In the genomic region with DNA sequence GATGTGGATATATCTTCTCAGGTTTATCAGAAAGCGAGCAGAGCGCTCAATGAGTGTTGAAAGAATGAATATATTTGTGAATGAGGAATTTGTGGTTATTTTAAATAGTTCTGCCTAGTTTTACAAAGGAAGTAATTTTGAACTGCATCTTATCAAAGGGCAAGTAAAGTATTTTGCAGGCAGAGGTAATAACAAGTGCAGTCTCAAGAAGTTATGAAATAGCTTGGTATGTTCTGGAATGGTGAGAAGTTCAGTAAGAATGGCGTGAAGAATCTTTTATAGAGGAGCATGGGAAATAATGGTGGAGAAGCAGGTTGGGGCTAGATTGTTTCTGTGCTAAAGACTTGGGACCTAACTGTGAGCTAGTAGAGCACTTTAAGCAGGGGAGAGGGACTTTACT, we compare ENCODE assay signal across 28 cellular contexts. TPM values are rescaled to one million over a fixed set of nuclear protein-coding genes. Genes with fewer than 3 reads are reported as not detected.
DNase-seq lines count a peak whose midpoint lies in the region; ATAC-seq and TF ChIP-seq lines count a peak whose summit lies in the region.
"Had no signal": no experiment of that assay in that cellular context is flagged by ENCODE, and none has a peak within 500 bp of the region (broad histone marks: within the 10 kb centered on the region; RNA-seq: fewer than 3 reads in every experiment).

No MANE protein-coding gene starts in this region.

- H3K27me3 Mint-ChIP-seq in activated T-cell treated with anti-CD3 and anti-CD28 coated beads, Interleukin-2, amount 50 U/mL, for 72 hours (ENCODE audit: low read depth) = no peaks in the 10 kb centered on the region
- H3K27me3 Mint-ChIP-seq: activated CD4-positive, alpha-beta T cell treated with anti-CD3 and anti-CD28 coated beads, Interleukin-2, amount 10 ng/mL, durations not matched to agents 24 days and 14 days; activated CD8-positive, alpha-beta memory T cell treated with anti-CD3 and anti-CD28 coated beads, Interleukin-2, amount 10 ng/mL, durations not matched to agents 7 days and 5 days; naive thymus-derived CD8-positive, alpha-beta T cell had no signal

- H3K4me1 Mint-ChIP-seq in activated T-cell treated with anti-CD3 and anti-CD28 coated beads, Interleukin-2, amount 50 U/mL, for 72 hours (ENCODE audit: low read depth) = peaks cover 16% of the 10 kb centered on the region
- H3K4me1 Mint-ChIP-seq in stimulated activated effector memory CD8-positive, alpha-beta T cell treated with anti-CD3 and anti-CD28 coated beads, Interleukin-12 subunit alpha, Interleukin-12 subunit beta, amount 100 ng/mL, for 72 hours = peaks cover 40% of the 10 kb centered on the region

- H3K4me1 ChIP-seq in OCI-LY3 (ENCODE audit: low read length) = peaks cover 23% of the 10 kb centered on the region
- H3K4me1 ChIP-seq: BE2C had no signal

- H3K4me3 ChIP-seq in OCI-LY3 (ENCODE audit: low read length) (no peak overlapping the region), choroid plexus epithelial cell (ENCODE audit: low read depth, low read length) (no peak overlapping the region)
- H3K4me3 ChIP-seq: HAP-1, ovary, PC-9, SJCRH30 had no signal

- TF ChIP-seq CTCF in OCI-LY3 (IDR thresholded peaks at IDR 0.05; ENCODE audit: low read depth, low read length) = no peak
- no peak for TF ChIP-seq CTCF in choroid plexus epithelial cell (conservative IDR thresholded peaks at IDR 0.05; ENCODE audit: low read depth, low read length)

- no peak overlapping the region for H3K4me3 Mint-ChIP-seq in activated T-cell treated with anti-CD3 and anti-CD28 coated beads, Interleukin-2, amount 50 U/mL, for 72 hours
- H3K4me3 Mint-ChIP-seq in stimulated activated effector memory CD8-positive, alpha-beta T cell treated with anti-CD3 and anti-CD28 coated beads, Interleukin-12 subunit alpha, Interleukin-12 subunit beta, amount 100 ng/mL, for 72 hours = no peak overlapping the region
- H3K4me3 Mint-ChIP-seq: activated CD4-positive, alpha-beta T cell treated with anti-CD3 and anti-CD28 coated beads, Interleukin-2, amount 10 ng/mL, durations not matched to agents 24 days and 14 days; activated CD8-positive, alpha-beta memory T cell treated with anti-CD3 and anti-CD28 coated beads, Interleukin-2, amount 10 ng/mL, durations not matched to agents 7 days and 5 days; mesothelial cell of epicardium; naive thymus-derived CD8-positive, alpha-beta T cell; T-helper 1 cell treated with Interleukin-12 subunit alpha and Interleukin-12 subunit beta and Interleukin-4 antibody, amounts not matched to agents 30 μg/mL and 1 μg/mL, for 36 hours had no signal

- H4K20me1 ChIP-seq in OCI-LY3 (ENCODE audit: insufficient read depth, low read length) = peaks cover 88% of the 10 kb centered on the region

- no peaks in the 10 kb centered on the region for H3K9me3 ChIP-seq in OCI-LY3 (ENCODE audit: insufficient read depth, low read length)
- H3K9me3 ChIP-seq: BE2C, ovary, SJCRH30 had no signal

- H3K36me3 Mint-ChIP-seq in activated T-cell treated with anti-CD3 and anti-CD28 coated beads, Interleukin-2, amount 50 U/mL, for 72 hours (ENCODE audit: insufficient read depth in 2 of 2) = peaks cover 6 to 26% of the 10 kb centered on the region in 2 donors
- H3K36me3 Mint-ChIP-seq in stimulated activated effector memory CD8-positive, alpha-beta T cell treated with anti-CD3 and anti-CD28 coated beads, Interleukin-12 subunit alpha, Interleukin-12 subunit beta, amount 100 ng/mL, for 72 hours = peaks cover 38% of the 10 kb centered on the region

- H3K27me3 ChIP-seq in OCI-LY3 (ENCODE audit: low read depth, low read length) = no peaks in the 10 kb centered on the region
- H3K27me3 ChIP-seq: BE2C, ovary, SJCRH30 had no signal

- ATAC-seq in activated T-cell treated with anti-CD3 and anti-CD28 coated beads, Interleukin-2, amount 50 U/mL, for 72 hours (replicated peaks in 1 of 2) = no peak
- no peak for ATAC-seq in stimulated activated effector memory CD8-positive, alpha-beta T cell treated with anti-CD3 and anti-CD28 coated beads, Interleukin-12 subunit alpha, Interleukin-12 subunit beta, amount 100 ng/mL, for 72 hours
- ATAC-seq in GM21367 (IDR thresholded peaks at IDR 0.05; ENCODE audit: unreplicated experiment) = no peak
- ATAC-seq: activated CD8-positive, alpha-beta memory T cell treated with anti-CD3 and anti-CD28 coated beads, Interleukin-2, amount 10 ng/mL, durations not matched to agents 7 days and 5 days; left colon; naive thymus-derived CD8-positive, alpha-beta T cell; right cardiac atrium had no signal

- peaks cover 100% of the 10 kb centered on the region for H3K79me2 ChIP-seq in OCI-LY3 (ENCODE audit: low read length)

- H3K27ac ChIP-seq in OCI-LY3 (ENCODE audit: low read length) = no peak overlapping the region
- H3K27ac ChIP-seq: ovary, PC-9, SJCRH30 had no signal

- peak overlapping the region; percentile 6 for H3K27ac Mint-ChIP-seq in activated T-cell treated with anti-CD3 and anti-CD28 coated beads, Interleukin-2, amount 50 U/mL, for 72 hours
- H3K27ac Mint-ChIP-seq in stimulated activated effector memory CD8-positive, alpha-beta T cell treated with anti-CD3 and anti-CD28 coated beads, Interleukin-12 subunit alpha, Interleukin-12 subunit beta, amount 100 ng/mL, for 72 hours = peak overlapping the region; percentile 7
- H3K27ac Mint-ChIP-seq: activated CD4-positive, alpha-beta T cell treated with anti-CD3 and anti-CD28 coated beads, Interleukin-2, amount 10 ng/mL, durations not matched to agents 24 days and 14 days; activated CD8-positive, alpha-beta memory T cell treated with anti-CD3 and anti-CD28 coated beads, Interleukin-2, amount 10 ng/mL, durations not matched to agents 7 days and 5 days; activated T-helper 2 cell treated with anti-CD3 and anti-CD28 coated beads, Interferon-gamma antibody, Interleukin-2, Interleukin-4, amounts not matched to agents 10 μg/mL and 5 μg/mL and 100 μg/mL, durations not matched to agents 14 hours and 24 hours and 36 hours; mesothelial cell of epicardium; T-helper 1 cell treated with Interleukin-12 subunit alpha and Interleukin-12 subunit beta and Interleukin-4 antibody, amounts not matched to agents 30 μg/mL and 1 μg/mL, for 36 hours had no signal

- no peaks in the 10 kb centered on the region for H3K9me3 Mint-ChIP-seq in activated T-cell treated with anti-CD3 and anti-CD28 coated beads, Interleukin-2, amount 50 U/mL, for 72 hours
- no peaks in the 10 kb centered on the region for H3K9me3 Mint-ChIP-seq in stimulated activated effector memory CD8-positive, alpha-beta T cell treated with anti-CD3 and anti-CD28 coated beads, Interleukin-12 subunit alpha, Interleukin-12 subunit beta, amount 100 ng/mL, for 72 hours
- H3K9me3 Mint-ChIP-seq: mesothelial cell of epicardium; naive thymus-derived CD8-positive, alpha-beta T cell; T-helper 1 cell treated with Interleukin-12 subunit alpha and Interleukin-12 subunit beta and Interleukin-4 antibody, amounts not matched to agents 30 μg/mL and 1 μg/mL, for 36 hours had no signal

- H3K4me2 ChIP-seq in OCI-LY3 (ENCODE audit: low read length) = peak overlapping the region; percentile 17
- H3K4me2 ChIP-seq: PC-9 had no signal

- no peak overlapping the region for H2AFZ ChIP-seq in OCI-LY3 (ENCODE audit: low read depth, low read length)
- H2AFZ ChIP-seq: PC-9 had no signal

- no peak for DNase-seq in activated T-cell treated with anti-CD3 and anti-CD28 coated beads, Interleukin-2, amount 50 U/mL, for 72 hours
- no peak for DNase-seq in activated T-cell treated with anti-CD3 and anti-CD28 coated beads for 4 hours
- peak; percentile 75 for DNase-seq in choroid plexus epithelial cell (ENCODE audit: low read depth)
- no peak for DNase-seq in stimulated activated effector memory CD8-positive, alpha-beta T cell treated with anti-CD3 and anti-CD28 coated beads, Interleukin-12 subunit alpha, Interleukin-12 subunit beta, amount 100 ng/mL, for 72 hours (ENCODE audit: low spot score in 2 of 2)
- DNase-seq in NK-92 (lab: John Stamatoyannopoulos, UW; ENCODE audit: unreplicated experiment) = no peak
- no peak for DNase-seq in NCI-H1092 (lab: John Stamatoyannopoulos, UW)
- DNase-seq: activated CD4-positive, alpha-beta T cell treated with anti-CD3 and anti-CD28 coated beads, Interleukin-2, amount 10 ng/mL, durations not matched to agents 24 days and 14 days; activated CD8-positive, alpha-beta memory T cell treated with anti-CD3 and anti-CD28 coated beads, Interleukin-2, amount 10 ng/mL, durations not matched to agents 7 days and 5 days; BE2C; head of caudate nucleus; left colon; MM.1S; naive thymus-derived CD8-positive, alpha-beta T cell; NCI-H187; NCI-H774; ovary; PC-9; right cardiac atrium; SJCRH30; stimulated activated CD4-positive, alpha-beta T cell treated with anti-CD3 and anti-CD28 coated beads, Interleukin-12 subunit alpha, Interleukin-12 subunit beta, amount 100 ng/mL, for 4 hours had no signal

- no peak overlapping the region for H3K9ac ChIP-seq in OCI-LY3 (ENCODE audit: low read length)

- H3K36me3 ChIP-seq in OCI-LY3 (replicated peaks; ENCODE audit: low read depth, low read length) = peaks cover 56% of the 10 kb centered on the region
- H3K36me3 ChIP-seq: ovary had no signal

RNA-seq across cellular contexts. Expression of gene TMA16, which starts 10.9 kb away (rescaled TPM):
- total RNA-seq in activated T-cell treated with anti-CD3 and anti-CD28 coated beads, Interleukin-2, amount 50 U/mL, for 72 hours = 10 to 100 TPM; 37.1 to 42.7 TPM

RNA-seq across cellular contexts. Expression of gene TKTL2, which starts 31.8 kb away (rescaled TPM):
- not detected for total RNA-seq in activated T-cell treated with anti-CD3 and anti-CD28 coated beads, Interleukin-2, amount 50 U/mL, for 72 hours
- total RNA-seq: activated CD4-positive, alpha-beta T cell treated with anti-CD3 and anti-CD28 coated beads, Interleukin-2, amount 10 ng/mL, durations not matched to agents 24 days and 14 days; activated CD8-positive, alpha-beta memory T cell treated with anti-CD3 and anti-CD28 coated beads, Interleukin-2, amount 10 ng/mL, durations not matched to agents 7 days and 5 days; activated T-helper 2 cell treated with anti-CD3 and anti-CD28 coated beads, Interferon-gamma antibody, Interleukin-2, Interleukin-4, amounts not matched to agents 10 μg/mL and 5 μg/mL and 100 μg/mL, durations not matched to agents 14 hours and 24 hours and 36 hours; fibroblast of lung; left colon; mesothelial cell of epicardium; naive thymus-derived CD8-positive, alpha-beta T cell; ovary; PC-9; right cardiac atrium; SJCRH30; ureter had no signal
